15 cellular contexts compared by ENCODE assay signal in genomic region chr6:105042648-105043047, GRCh38.
"Had no signal": no experiment of that assay in that cellular context is flagged by ENCODE, and none has a peak within 500 bp of the region (broad histone marks: within the 10 kb centered on the region; RNA-seq: fewer than 3 reads in every experiment).

No MANE protein-coding gene starts in this region.

- H3K4me3 ChIP-seq: dorsolateral prefrontal cortex, gastroesophageal sphincter, left lung, sigmoid colon had no signal

- H3K27ac Mint-ChIP-seq: activated naive CD4-positive, alpha-beta T cell treated with anti-CD3 and anti-CD28 coated beads, Interleukin-2, amount 10 ng/mL, durations not matched to agents 7 days and 5 days; natural killer cell treated with Interleukin-12 subunit alpha and Interleukin-12 subunit beta and Interleukin-15 and Interleukin-18, amount 100 ng/mL, for 72 hours; stimulated activated effector memory CD8-positive, alpha-beta T cell treated with anti-CD3 and anti-CD28 coated beads, Interleukin-12 subunit alpha, Interleukin-12 subunit beta, amount 100 ng/mL, for 72 hours; T-cell had no signal

- H3K9me3 Mint-ChIP-seq: activated naive CD4-positive, alpha-beta T cell treated with anti-CD3 and anti-CD28 coated beads, Interleukin-2, amount 10 ng/mL, durations not matched to agents 7 days and 5 days; natural killer cell treated with Interleukin-12 subunit alpha and Interleukin-12 subunit beta and Interleukin-15 and Interleukin-18, amount 100 ng/mL, for 72 hours; stimulated activated effector memory CD8-positive, alpha-beta T cell treated with anti-CD3 and anti-CD28 coated beads, Interleukin-12 subunit alpha, Interleukin-12 subunit beta, amount 100 ng/mL, for 72 hours; T-cell had no signal

- H3K36me3 Mint-ChIP-seq: activated naive CD4-positive, alpha-beta T cell treated with anti-CD3 and anti-CD28 coated beads, Interleukin-2, amount 10 ng/mL, durations not matched to agents 7 days and 5 days; natural killer cell treated with Interleukin-12 subunit alpha and Interleukin-12 subunit beta and Interleukin-15 and Interleukin-18, amount 100 ng/mL, for 72 hours; stimulated activated effector memory CD8-positive, alpha-beta T cell treated with anti-CD3 and anti-CD28 coated beads, Interleukin-12 subunit alpha, Interleukin-12 subunit beta, amount 100 ng/mL, for 72 hours; T-cell had no signal

- H3K27ac ChIP-seq: dorsolateral prefrontal cortex, gastroesophageal sphincter, left lung, sigmoid colon had no signal

- DNase-seq: activated CD4-positive, alpha-beta T cell treated with anti-CD3 and anti-CD28 coated beads, Interleukin-2, amount 50 U/mL, for 4 hours; activated CD4-positive, CD25-positive, alpha-beta regulatory T cell treated with anti-CD3 and anti-CD28 coated beads, Interleukin-2, amount 50 U/mL, for 72 hours; activated naive CD4-positive, alpha-beta T cell treated with anti-CD3 and anti-CD28 coated beads, Interleukin-2, amount 10 ng/mL, durations not matched to agents 7 days and 5 days; activated T-cell treated with anti-CD3 and anti-CD28 coated beads for 4 hours; dorsolateral prefrontal cortex; islet precursor cell; left lung; mammary epithelial cell; sigmoid colon; stimulated activated CD4-positive, alpha-beta T cell treated with anti-CD3 and anti-CD28 coated beads, Interleukin-2, amount 100 ng/mL, for 24 hours; T-cell; T-helper 9 cell had no signal

- H3K4me1 Mint-ChIP-seq: activated naive CD4-positive, alpha-beta T cell treated with anti-CD3 and anti-CD28 coated beads, Interleukin-2, amount 10 ng/mL, durations not matched to agents 7 days and 5 days; stimulated activated effector memory CD8-positive, alpha-beta T cell treated with anti-CD3 and anti-CD28 coated beads, Interleukin-12 subunit alpha, Interleukin-12 subunit beta, amount 100 ng/mL, for 72 hours; T-cell had no signal

- H3K27me3 ChIP-seq: dorsolateral prefrontal cortex, gastroesophageal sphincter, left lung, sigmoid colon had no signal

- H3K9me3 ChIP-seq: gastroesophageal sphincter, left lung, sigmoid colon had no signal

- H3K4me3 Mint-ChIP-seq: activated naive CD4-positive, alpha-beta T cell treated with anti-CD3 and anti-CD28 coated beads, Interleukin-2, amount 10 ng/mL, durations not matched to agents 7 days and 5 days; natural killer cell treated with Interleukin-12 subunit alpha and Interleukin-12 subunit beta and Interleukin-15 and Interleukin-18, amount 100 ng/mL, for 72 hours; stimulated activated effector memory CD8-positive, alpha-beta T cell treated with anti-CD3 and anti-CD28 coated beads, Interleukin-12 subunit alpha, Interleukin-12 subunit beta, amount 100 ng/mL, for 72 hours; T-cell had no signal

- H3K36me3 ChIP-seq: gastroesophageal sphincter, left lung, sigmoid colon had no signal

- ATAC-seq: gastroesophageal sphincter; left lung; natural killer cell treated with Interleukin-12 subunit alpha and Interleukin-12 subunit beta and Interleukin-15 and Interleukin-18, amount 100 ng/mL, for 72 hours; stimulated activated effector memory CD8-positive, alpha-beta T cell treated with anti-CD3 and anti-CD28 coated beads, Interleukin-12 subunit alpha, Interleukin-12 subunit beta, amount 100 ng/mL, for 72 hours; T-cell had no signal

- H3K4me1 ChIP-seq: gastroesophageal sphincter, left lung, sigmoid colon had no signal
